22 cellular contexts compared by ENCODE assay signal in the genomic region with DNA sequence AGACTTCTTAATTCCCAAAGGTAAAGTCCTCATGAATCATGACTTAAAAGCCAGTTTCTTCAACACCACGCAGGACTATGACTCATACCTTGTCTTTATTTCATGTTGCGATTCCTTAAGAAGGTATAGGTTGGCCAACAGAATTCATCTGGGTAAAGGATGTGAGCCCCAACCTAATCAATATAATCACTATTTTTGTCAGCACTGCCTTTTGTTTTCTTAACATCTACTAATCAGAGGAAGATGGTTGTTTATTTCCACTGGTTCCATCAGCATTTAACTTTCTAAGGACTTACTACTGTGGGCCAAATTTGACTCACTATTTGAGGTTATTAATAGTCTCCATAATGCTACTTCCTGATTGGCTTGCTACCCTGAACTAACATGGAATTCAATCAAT.
DNase-seq lines count a peak whose midpoint lies in the region; ATAC-seq and TF ChIP-seq lines count a peak whose summit lies in the region.
"Had no signal": no experiment of that assay in that cellular context is flagged by ENCODE, and none has a peak within 500 bp of the region (broad histone marks: within the 10 kb centered on the region; RNA-seq: fewer than 3 reads in every experiment).

No MANE protein-coding gene starts in this region.

- peaks cover 6% of the 10 kb centered on the region for H3K27me3 Mint-ChIP-seq in Caco-2 (ENCODE audit: insufficient read depth, unreplicated experiment)
- H3K27me3 Mint-ChIP-seq: effector memory CD8-positive, alpha-beta T cell had no signal

- no peaks in the 10 kb centered on the region for H3K9me3 Mint-ChIP-seq in Caco-2 (ENCODE audit: unreplicated experiment)
- H3K9me3 Mint-ChIP-seq: effector memory CD8-positive, alpha-beta T cell had no signal

- H3K79me2 ChIP-seq in mammary epithelial cell (ENCODE audit: insufficient read depth, low read length): no peaks in the 10 kb centered on the region

- H3K4me1 Mint-ChIP-seq in Caco-2 (ENCODE audit: low read depth, unreplicated experiment): no peaks in the 10 kb centered on the region

- H4K20me1 ChIP-seq in mammary epithelial cell (ENCODE audit: insufficient read depth, low read length): no peaks in the 10 kb centered on the region

- no peak overlapping the region for H2AFZ ChIP-seq in mammary epithelial cell (ENCODE audit: low read depth, low read length)

- H3K4me3 ChIP-seq in A673 (ENCODE audit: low read depth, low read length, poor library complexity, severe bottlenecking) (no peak overlapping the region), mammary epithelial cell (replicated peaks in 1 of 3; ENCODE audit: insufficient read depth in 1 of 3, low read depth in 2 of 3, low read length in 3 of 3) (no peak overlapping the region), Caco-2 (ENCODE audit: low read depth, low read length) (no peak overlapping the region), dorsolateral prefrontal cortex (no peak overlapping the region)
- H3K4me3 ChIP-seq: gastrocnemius medialis, MG63, Peyer's patch had no signal

- WGBS in mammary epithelial cell (ENCODE audit: low coverage, missing lambda C conversion rate): 13% methylated on average over 2 of the region's 2 CpGs

- H3K27me3 ChIP-seq in A673 (replicated peaks; ENCODE audit: insufficient read depth, low read depth, low read length, poor library complexity): no peaks in the 10 kb centered on the region
- no peaks in the 10 kb centered on the region for H3K27me3 ChIP-seq in mammary epithelial cell (ENCODE audit: insufficient read depth, low read length)
- no peaks in the 10 kb centered on the region for H3K27me3 ChIP-seq in foreskin keratinocyte
- H3K27me3 ChIP-seq in Caco-2 (replicated peaks; ENCODE audit: control insufficient read depth, insufficient read depth, low read length): no peaks in the 10 kb centered on the region
- no peaks in the 10 kb centered on the region for H3K27me3 ChIP-seq in dorsolateral prefrontal cortex
- H3K27me3 ChIP-seq: gastrocnemius medialis, MG63, Peyer's patch had no signal

- TF ChIP-seq CTCF in A673 (conservative IDR thresholded peaks at IDR 0.05; ENCODE audit: low read depth, low read length) (no peak), mammary epithelial cell (conservative IDR thresholded peaks at IDR 0.05 in 1 of 2, IDR thresholded peaks at IDR 0.05 in 1 of 2; ENCODE audit: extremely low read depth in 1 of 2, insufficient read depth in 1 of 2, low read depth in 1 of 2, low read length in 2 of 2) (no peak), foreskin keratinocyte (conservative IDR thresholded peaks at IDR 0.05) (no peak), Caco-2 (IDR thresholded peaks at IDR 0.05; ENCODE audit: insufficient read depth in 1 of 2, low read depth in 1 of 2, low read length in 1 of 2, severe bottlenecking in 1 of 2, unreplicated experiment in 1 of 2) (no peak), dorsolateral prefrontal cortex (IDR thresholded peaks at IDR 0.05 in 54 of 56, conservative IDR thresholded peaks at IDR 0.05 in 2 of 56; ENCODE audit: low read depth in 1 of 56, partially characterized antibody in 56 of 56) (no peak)

- peak; percentile 72 for ATAC-seq in foreskin keratinocyte
- no peak for ATAC-seq in GM18505 (IDR thresholded peaks at IDR 0.05; ENCODE audit: unreplicated experiment)
- ATAC-seq: effector memory CD8-positive, alpha-beta T cell; gastrocnemius medialis had no signal

- POLR2A ChIA-PET in A673 (lab: Charles Lee; ENCODE audit: low non-redundant PET) (no interaction called here), Caco-2 (lab: Charles Lee) (no interaction called here)

- BruUV-seq in A673 (replicated peaks; lab: Mats Ljungman, UMichigan) (no TSS peak), mammary epithelial cell (replicated peaks; lab: Mats Ljungman, UMichigan) (no TSS peak), Caco-2 (replicated peaks; lab: Mats Ljungman, UMichigan) (no TSS peak)

- peaks cover 7% of the 10 kb centered on the region for H3K4me1 ChIP-seq in A673 (ENCODE audit: insufficient read depth, low read length, poor library complexity, severe bottlenecking)
- peaks cover 23% of the 10 kb centered on the region for H3K4me1 ChIP-seq in mammary epithelial cell (ENCODE audit: insufficient read depth, low read length)
- peaks cover 4% of the 10 kb centered on the region for H3K4me1 ChIP-seq in foreskin keratinocyte
- H3K4me1 ChIP-seq in Caco-2: no peaks in the 10 kb centered on the region
- H3K4me1 ChIP-seq: gastrocnemius medialis, Peyer's patch had no signal

- no peak for TF ChIP-seq POLR2A in GM18505 (IDR thresholded peaks at IDR 0.05; ENCODE audit: borderline replicate concordance, extremely low read depth, insufficient read depth, insufficient read length)

- intact Hi-C loops in A673 (cut with micrococcal nuclease; ENCODE audit: unreplicated experiment) (no loop called here), mammary epithelial cell (cut with micrococcal nuclease) (no loop called here), Caco-2 (cut with micrococcal nuclease; ENCODE audit: unreplicated experiment) (no loop called here), dorsolateral prefrontal cortex (cut with DNase I) (no loop called here)

- CTCF ChIA-PET in A673 (lab: Charles Lee) (no interaction called here), mammary epithelial cell (lab: Charles Lee; ENCODE audit: low non-redundant PET) (no interaction called here), Caco-2 (lab: Charles Lee) (no interaction called here)

- H3K9me3 ChIP-seq in A673 (ENCODE audit: low read depth, low read length, poor library complexity, severe bottlenecking) (no peaks in the 10 kb centered on the region), mammary epithelial cell (replicated peaks; ENCODE audit: insufficient read depth, low read length) (no peaks in the 10 kb centered on the region), Caco-2 (no peaks in the 10 kb centered on the region)
- H3K9me3 ChIP-seq: gastrocnemius medialis, Peyer's patch had no signal

- H3K9ac ChIP-seq in mammary epithelial cell (ENCODE audit: insufficient read depth, low read length): no peak overlapping the region

- H3K27ac ChIP-seq in A673 (ENCODE audit: low read depth, low read length, poor library complexity, severe bottlenecking) (no peak overlapping the region), mammary epithelial cell (ENCODE audit: insufficient read depth, low read depth, low read length) (peak overlapping the region; percentile 4), foreskin keratinocyte (peak overlapping the region; percentile 27), dorsolateral prefrontal cortex (peak overlapping the region in 4 of 59 donors; percentile 6 to 39 (median 28))
- H3K27ac ChIP-seq: C4-2B, gastrocnemius medialis, Peyer's patch had no signal

- no peak overlapping the region for H3K27ac Mint-ChIP-seq in Caco-2 (ENCODE audit: unreplicated experiment)
- H3K27ac Mint-ChIP-seq: effector memory CD8-positive, alpha-beta T cell had no signal

- H3K4me3 Mint-ChIP-seq in Caco-2 (ENCODE audit: unreplicated experiment): no peak overlapping the region
- H3K4me3 Mint-ChIP-seq: effector memory CD8-positive, alpha-beta T cell had no signal

- no peak overlapping the region for H3K4me2 ChIP-seq in mammary epithelial cell (ENCODE audit: insufficient read depth, low read depth, low read length)

- no peaks in the 10 kb centered on the region for H3K36me3 Mint-ChIP-seq in Caco-2 (ENCODE audit: insufficient read depth, unreplicated experiment)

- dilution Hi-C loops in mammary epithelial cell (cut with HindIII; ENCODE audit: low sequenced_read_pairs): no loop called here

- in situ Hi-C loops in mammary epithelial cell (cut with MboI; ENCODE audit: low sequenced_read_pairs in 2 of 2): no loop called here

- DNase-seq in A673 (ENCODE audit: low spot score) (peak; percentile 11), LHCN-M2 (ENCODE audit: low read depth) (peak; percentile 76), mammary epithelial cell (peak; percentile 76), foreskin keratinocyte (peak in 1 of 2 donors; percentile 67), GF-D8 (lab: John Stamatoyannopoulos, UW) (no peak), Caco-2 (no peak), dorsolateral prefrontal cortex (no peak)
- DNase-seq: activated CD4-positive, alpha-beta T cell treated with anti-CD3 and anti-CD28 coated beads for 4 hours; activated CD8-positive, alpha-beta memory T cell treated with anti-CD3 and anti-CD28 coated beads, Interleukin-2, amount 50 U/mL, for 4 hours; activated effector memory CD4-positive, alpha-beta T cell treated with anti-CD3 and anti-CD28 coated beads, Interleukin-2, amount 50 U/mL, for 16 hours; amniotic stem cell; cerebellar nuclear complex; effector memory CD8-positive, alpha-beta T cell; gastrocnemius medialis; MG63; NCI-H1694; NCI-H345; Peyer's patch; stimulated activated CD4-positive, alpha-beta T cell treated with anti-CD3 and anti-CD28 coated beads, Interleukin-12 subunit alpha, Interleukin-12 subunit beta, amount 100 ng/mL, for 4 hours; substantia nigra had no signal

- H3K36me3 ChIP-seq in A673 (ENCODE audit: insufficient read depth, low read length, poor library complexity, severe bottlenecking) (no peaks in the 10 kb centered on the region), mammary epithelial cell (ENCODE audit: insufficient read depth, low read length) (no peaks in the 10 kb centered on the region), Caco-2 (ENCODE audit: control insufficient read depth, insufficient read depth, low read length) (no peaks in the 10 kb centered on the region)
- H3K36me3 ChIP-seq: gastrocnemius medialis, MG63, Peyer's patch had no signal

Comparison
In these comparisons a context has a peak if more than half of its experiments do, and no peak if none do; other contexts are left out.
1. DNase-seq: peak in A673 (single experiment), LHCN-M2 (single experiment) and mammary epithelial cell (single experiment); none in GF-D8 (single experiment), Caco-2 (0 of 2) and dorsolateral prefrontal cortex (0 of 10).